ENCODE assay signal across 16 cellular contexts in genomic region chr5:93873211-93873736, GRCh38.
A peak's percentile ranks its signal among the peaks of the same experiment; 100 is the strongest.
DNase-seq lines count a peak whose midpoint lies in the region; ATAC-seq, FAIRE-seq and TF ChIP-seq lines count a peak whose summit lies in the region.
"Had no signal": no experiment of that assay in that cellular context is flagged by ENCODE, and none has a peak within 500 bp of the region (broad histone marks: within the 10 kb centered on the region; RNA-seq: fewer than 3 reads in every experiment).

No MANE protein-coding gene starts in this region.

- no peaks in the 10 kb centered on the region for H3F3A ChIP-seq in neural progenitor cell (ENCODE audit: low read depth)

- H3K4me1 ChIP-seq in neural progenitor cell = no peaks in the 10 kb centered on the region
- H3K4me1 ChIP-seq: BLaER1, Caco-2 had no signal

- H3K36me3 ChIP-seq in neural progenitor cell = no peaks in the 10 kb centered on the region

- peak overlapping the region in 1 of 2 donors; percentile 10 for H3K4me3 Mint-ChIP-seq in activated T-cell treated with anti-CD3 and anti-CD28 coated beads, Interleukin-2, amount 50 U/mL, for 72 hours
- no peak overlapping the region for H3K4me3 Mint-ChIP-seq in neural progenitor cell
- H3K4me3 Mint-ChIP-seq: CD8-positive, alpha-beta memory T cell had no signal

- DNase-seq in activated T-cell treated with anti-CD3 and anti-CD28 coated beads, Interleukin-2, amount 50 U/mL, for 72 hours = no peak
- DNase-seq in activated T-cell treated with anti-CD3 and anti-CD28 coated beads for 4 hours (no peak), GM18507 (ENCODE audit: extremely low spot score, insufficient read length, low read depth) (no peak), NCI-H69 (lab: John Stamatoyannopoulos, UW) (peak; percentile 11), neural progenitor cell (ENCODE audit: low spot score) (no peak), G401 (ENCODE audit: low spot score) (no peak)
- DNase-seq in stimulated activated CD4-positive, alpha-beta T cell treated with anti-CD3 and anti-CD28 coated beads, Interleukin-15, amount 100 ng/mL, for 24 hours = no peak
- DNase-seq: 8988T; AML-193; Caco-2; CD8-positive, alpha-beta memory T cell; DND-41; GF-D8 had no signal

- no peak overlapping the region for H3K4me3 ChIP-seq in neural progenitor cell
- H3K4me3 ChIP-seq: BLaER1 had no signal

- no peak overlapping the region for H2AFZ ChIP-seq in neural progenitor cell (replicated peaks)

- H3K27ac ChIP-seq in neural progenitor cell = no peak overlapping the region
- H3K27ac ChIP-seq: BLaER1 had no signal

- peaks cover 15% of the 10 kb centered on the region for H3K4me1 Mint-ChIP-seq in activated T-cell treated with anti-CD3 and anti-CD28 coated beads, Interleukin-2, amount 50 U/mL, for 72 hours (ENCODE audit: low read depth)
- peaks cover 13% of the 10 kb centered on the region for H3K4me1 Mint-ChIP-seq in neural progenitor cell

- no peaks in the 10 kb centered on the region for H3K79me2 ChIP-seq in neural progenitor cell (ENCODE audit: low read depth)

- H3K4me2 ChIP-seq in neural progenitor cell = no peak overlapping the region
- H3K4me2 ChIP-seq: BLaER1 had no signal

- H3K9ac ChIP-seq in neural progenitor cell = no peak overlapping the region
- H3K9ac ChIP-seq: BLaER1 had no signal

- no peak for TF ChIP-seq CTCF in neural progenitor cell (IDR thresholded peaks at IDR 0.05)

- peak; percentile 5 for FAIRE-seq in GM18507 (lab: Jason Lieb, UNC)
- FAIRE-seq: H54 had no signal

- H3K9me3 Mint-ChIP-seq in activated T-cell treated with anti-CD3 and anti-CD28 coated beads, Interleukin-2, amount 50 U/mL, for 72 hours = no peaks in the 10 kb centered on the region
- no peaks in the 10 kb centered on the region for H3K9me3 Mint-ChIP-seq in neural progenitor cell
- H3K9me3 Mint-ChIP-seq: CD8-positive, alpha-beta memory T cell had no signal

- peak overlapping the region; percentile 87 for H3K27ac Mint-ChIP-seq in activated T-cell treated with anti-CD3 and anti-CD28 coated beads, Interleukin-2, amount 50 U/mL, for 72 hours
- peak overlapping the region; percentile 55 for H3K27ac Mint-ChIP-seq in neural progenitor cell

- in situ Hi-C loops in G401 (cut with HindIII; ENCODE audit: low sequenced_read_pairs) = no loop called here

- H4K20me1 ChIP-seq in neural progenitor cell (ENCODE audit: low read depth) = no peaks in the 10 kb centered on the region
- H4K20me1 ChIP-seq: BLaER1 had no signal

- no peaks in the 10 kb centered on the region for H3K27me3 ChIP-seq in neural progenitor cell
- H3K27me3 ChIP-seq: BLaER1 had no signal

- ATAC-seq in activated T-cell treated with anti-CD3 and anti-CD28 coated beads, Interleukin-2, amount 50 U/mL, for 72 hours (replicated peaks in 1 of 2) = no peak
- ATAC-seq: HCT116 had no signal

- H3K36me3 Mint-ChIP-seq in activated T-cell treated with anti-CD3 and anti-CD28 coated beads, Interleukin-2, amount 50 U/mL, for 72 hours (ENCODE audit: insufficient read depth in 2 of 2) = peaks cover 0 to 2% of the 10 kb centered on the region in 2 donors
- H3K36me3 Mint-ChIP-seq in neural progenitor cell = peaks cover 3% of the 10 kb centered on the region

- H3K9me3 ChIP-seq in neural progenitor cell (ENCODE audit: low read depth) = no peaks in the 10 kb centered on the region
- H3K9me3 ChIP-seq: BLaER1, Caco-2 had no signal

- no peaks in the 10 kb centered on the region for H3K27me3 Mint-ChIP-seq in activated T-cell treated with anti-CD3 and anti-CD28 coated beads, Interleukin-2, amount 50 U/mL, for 72 hours (ENCODE audit: low read depth)
- H3K27me3 Mint-ChIP-seq in neural progenitor cell (ENCODE audit: insufficient read depth, low read depth) = peaks cover 2% of the 10 kb centered on the region
- H3K27me3 Mint-ChIP-seq: CD8-positive, alpha-beta memory T cell had no signal
